In the genomic region with DNA sequence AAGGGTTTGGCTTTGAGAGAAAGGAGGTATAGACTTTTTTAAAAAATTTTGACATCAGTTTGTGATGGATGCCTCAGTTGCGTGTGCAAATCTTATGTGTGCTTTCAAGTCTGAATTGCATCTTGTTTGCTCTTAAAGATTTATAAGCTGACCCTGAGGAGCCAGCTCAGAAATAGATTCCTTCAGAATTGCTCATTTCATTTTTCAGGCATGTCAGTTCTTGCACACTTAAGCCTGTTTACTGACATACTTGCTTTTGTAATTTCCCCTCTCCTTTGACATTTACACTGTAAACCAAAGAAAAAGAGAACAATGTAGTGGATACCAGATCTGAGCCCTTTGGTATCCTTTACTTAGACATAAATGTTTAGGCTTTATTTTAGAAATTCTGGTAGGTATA, we compare ENCODE assay signal across 23 cellular contexts.
DNase-seq lines count a peak whose midpoint lies in the region; ATAC-seq and TF ChIP-seq lines count a peak whose summit lies in the region.
"Had no signal": no experiment of that assay in that cellular context is flagged by ENCODE, and none has a peak within 500 bp of the region (broad histone marks: within the 10 kb centered on the region; RNA-seq: fewer than 3 reads in every experiment).

No MANE protein-coding gene starts in this region.

- no peak overlapping the region for H3K4me3 Mint-ChIP-seq in GM23338
- H3K4me3 Mint-ChIP-seq: activated naive CD4-positive, alpha-beta T cell treated with anti-CD3 and anti-CD28 coated beads, Interleukin-2, amount 50 U/mL, for 24 hours; activated T-cell treated with anti-CD3 and anti-CD28 coated beads, Interleukin-2, amount 50 U/mL, for 4 hours; dendritic cell treated with granulocyte-macrophage colony-stimulating factor and Interleukin-4, amounts not matched to agents 40 ng/mL and 50 ng/mL, for 4 days; nephron; T-helper 17 cell had no signal

- H3K9me3 Mint-ChIP-seq in GM23338 = no peaks in the 10 kb centered on the region
- H3K9me3 Mint-ChIP-seq: activated naive CD4-positive, alpha-beta T cell treated with anti-CD3 and anti-CD28 coated beads, Interleukin-2, amount 50 U/mL, for 24 hours; activated T-cell treated with anti-CD3 and anti-CD28 coated beads, Interleukin-2, amount 50 U/mL, for 4 hours; dendritic cell treated with granulocyte-macrophage colony-stimulating factor and Interleukin-4, amounts not matched to agents 40 ng/mL and 50 ng/mL, for 4 days; IgD-negative memory B cell; nephron had no signal

- H3F3A ChIP-seq in GM23338 (replicated peaks; ENCODE audit: low read depth) = no peaks in the 10 kb centered on the region

- no peak overlapping the region for H3K4me2 ChIP-seq in GM23338

- H3K4me1 Mint-ChIP-seq in GM23338 = no peaks in the 10 kb centered on the region
- H3K4me1 Mint-ChIP-seq: activated naive CD4-positive, alpha-beta T cell treated with anti-CD3 and anti-CD28 coated beads, Interleukin-2, amount 50 U/mL, for 24 hours; T-helper 17 cell had no signal

- H3K27ac ChIP-seq in GM23338 (ENCODE audit: low read depth) = no peak overlapping the region
- H3K27ac ChIP-seq: body of pancreas, WERI-Rb-1 had no signal

- peaks cover 2% of the 10 kb centered on the region for H3K27me3 Mint-ChIP-seq in GM23338 (ENCODE audit: insufficient read depth, low read depth, poor library complexity)
- H3K27me3 Mint-ChIP-seq: progenitor cell of endocrine pancreas had no signal

- no peaks in the 10 kb centered on the region; the same call in 1 of the 2 replicates for H3K9me2 ChIP-seq in GM23338 (ENCODE audit: insufficient read depth)

- H4K20me1 ChIP-seq in GM23338 (replicated peaks; ENCODE audit: insufficient read depth) = no peaks in the 10 kb centered on the region

- DNase-seq in SIG-M5 treated with dmso at 0.1 percent for 504 hours (lab: John Stamatoyannopoulos, UW; ENCODE audit: unreplicated experiment) = peak; percentile 5
- no peak for DNase-seq in SIG-M5 (lab: John Stamatoyannopoulos, UW)
- peak; percentile 92 for DNase-seq in amniotic epithelial cell (ENCODE audit: low read depth)
- peak; percentile 18 for DNase-seq in fibroblast of the aortic adventitia (ENCODE audit: low read depth)
- no peak for DNase-seq in H7
- no peak for DNase-seq in GM23338 (ENCODE audit: low spot score)
- DNase-seq in stimulated activated CD4-positive, alpha-beta T cell treated with anti-CD3 and anti-CD28 coated beads, Interleukin-12 subunit alpha, Interleukin-12 subunit beta, amount 100 ng/mL, for 4 hours = no peak
- DNase-seq in islet precursor cell = no peak
- DNase-seq: 8988T; activated CD4-positive, alpha-beta T cell treated with anti-CD3 and anti-CD28 coated beads, Interleukin-2, amount 50 U/mL, for 48 hours; activated T-cell treated with anti-CD3 and anti-CD28 coated beads, Interleukin-2, amount 50 U/mL, for 4 hours; body of pancreas; kidney; mesendoderm; NCI-H1930; T-helper 17 cell; WERI-Rb-1 had no signal

- no peaks in the 10 kb centered on the region for H3K36me3 Mint-ChIP-seq in GM23338 (ENCODE audit: low read depth)
- H3K36me3 Mint-ChIP-seq: activated naive CD4-positive, alpha-beta T cell treated with anti-CD3 and anti-CD28 coated beads, Interleukin-2, amount 50 U/mL, for 24 hours; IgD-negative memory B cell had no signal

- H2AFZ ChIP-seq in GM23338 = no peak overlapping the region

- TF ChIP-seq CTCF in fibroblast of the aortic adventitia (IDR thresholded peaks at IDR 0.05; ENCODE audit: insufficient read depth, low read length) = no peak
- no peak for TF ChIP-seq CTCF in GM23338 (conservative IDR thresholded peaks at IDR 0.05; ENCODE audit: low read depth in 2 of 2)

- no peaks in the 10 kb centered on the region for H3K27me3 ChIP-seq in H7 (ENCODE audit: control insufficient read depth, insufficient read depth, low read length)
- H3K27me3 ChIP-seq in GM23338 (ENCODE audit: insufficient read depth) = no peaks in the 10 kb centered on the region
- H3K27me3 ChIP-seq: body of pancreas had no signal

- H3K79me2 ChIP-seq in GM23338 (replicated peaks; ENCODE audit: insufficient read depth) = no peaks in the 10 kb centered on the region

- no peaks in the 10 kb centered on the region for H3K4me1 ChIP-seq in GM23338 (ENCODE audit: insufficient read depth)
- H3K4me1 ChIP-seq: body of pancreas had no signal

- H3K27ac Mint-ChIP-seq in GM23338 = no peak overlapping the region
- H3K27ac Mint-ChIP-seq: activated naive CD4-positive, alpha-beta T cell treated with anti-CD3 and anti-CD28 coated beads, Interleukin-2, amount 50 U/mL, for 24 hours; dendritic cell treated with granulocyte-macrophage colony-stimulating factor and Interleukin-4, amounts not matched to agents 40 ng/mL and 50 ng/mL, for 4 days; IgD-negative memory B cell; nephron; progenitor cell of endocrine pancreas; T-helper 17 cell had no signal

- no peaks in the 10 kb centered on the region for H3K36me3 ChIP-seq in H7 (replicated peaks; ENCODE audit: control insufficient read depth, insufficient read depth, low read length)
- H3K36me3 ChIP-seq in GM23338 (ENCODE audit: insufficient read depth) = no peaks in the 10 kb centered on the region
- H3K36me3 ChIP-seq: WERI-Rb-1 had no signal

- ATAC-seq in GM23338 = no peak
- ATAC-seq: activated T-cell treated with anti-CD3 and anti-CD28 coated beads, Interleukin-2, amount 50 U/mL, for 4 hours; body of pancreas; Right ventricle myocardium inferior; T-helper 17 cell had no signal

- no peak overlapping the region for H3K4me3 ChIP-seq in fibroblast of the aortic adventitia (ENCODE audit: low read depth, low read length)
- no peak overlapping the region for H3K4me3 ChIP-seq in H7 (ENCODE audit: insufficient read depth, low read depth, low read length)
- no peak overlapping the region for H3K4me3 ChIP-seq in GM23338
- H3K4me3 ChIP-seq: body of pancreas had no signal

TF ChIP-seq in GM23338, 12 proteins besides CTCF, POLR2A, EP300 and RAD21 (continues in another document):
- TF ChIP-seq EZH2phosphoT487 (IDR thresholded peaks at IDR 0.05; ENCODE audit: unreplicated experiment) = no peak
- TF ChIP-seq, protein P1, sequence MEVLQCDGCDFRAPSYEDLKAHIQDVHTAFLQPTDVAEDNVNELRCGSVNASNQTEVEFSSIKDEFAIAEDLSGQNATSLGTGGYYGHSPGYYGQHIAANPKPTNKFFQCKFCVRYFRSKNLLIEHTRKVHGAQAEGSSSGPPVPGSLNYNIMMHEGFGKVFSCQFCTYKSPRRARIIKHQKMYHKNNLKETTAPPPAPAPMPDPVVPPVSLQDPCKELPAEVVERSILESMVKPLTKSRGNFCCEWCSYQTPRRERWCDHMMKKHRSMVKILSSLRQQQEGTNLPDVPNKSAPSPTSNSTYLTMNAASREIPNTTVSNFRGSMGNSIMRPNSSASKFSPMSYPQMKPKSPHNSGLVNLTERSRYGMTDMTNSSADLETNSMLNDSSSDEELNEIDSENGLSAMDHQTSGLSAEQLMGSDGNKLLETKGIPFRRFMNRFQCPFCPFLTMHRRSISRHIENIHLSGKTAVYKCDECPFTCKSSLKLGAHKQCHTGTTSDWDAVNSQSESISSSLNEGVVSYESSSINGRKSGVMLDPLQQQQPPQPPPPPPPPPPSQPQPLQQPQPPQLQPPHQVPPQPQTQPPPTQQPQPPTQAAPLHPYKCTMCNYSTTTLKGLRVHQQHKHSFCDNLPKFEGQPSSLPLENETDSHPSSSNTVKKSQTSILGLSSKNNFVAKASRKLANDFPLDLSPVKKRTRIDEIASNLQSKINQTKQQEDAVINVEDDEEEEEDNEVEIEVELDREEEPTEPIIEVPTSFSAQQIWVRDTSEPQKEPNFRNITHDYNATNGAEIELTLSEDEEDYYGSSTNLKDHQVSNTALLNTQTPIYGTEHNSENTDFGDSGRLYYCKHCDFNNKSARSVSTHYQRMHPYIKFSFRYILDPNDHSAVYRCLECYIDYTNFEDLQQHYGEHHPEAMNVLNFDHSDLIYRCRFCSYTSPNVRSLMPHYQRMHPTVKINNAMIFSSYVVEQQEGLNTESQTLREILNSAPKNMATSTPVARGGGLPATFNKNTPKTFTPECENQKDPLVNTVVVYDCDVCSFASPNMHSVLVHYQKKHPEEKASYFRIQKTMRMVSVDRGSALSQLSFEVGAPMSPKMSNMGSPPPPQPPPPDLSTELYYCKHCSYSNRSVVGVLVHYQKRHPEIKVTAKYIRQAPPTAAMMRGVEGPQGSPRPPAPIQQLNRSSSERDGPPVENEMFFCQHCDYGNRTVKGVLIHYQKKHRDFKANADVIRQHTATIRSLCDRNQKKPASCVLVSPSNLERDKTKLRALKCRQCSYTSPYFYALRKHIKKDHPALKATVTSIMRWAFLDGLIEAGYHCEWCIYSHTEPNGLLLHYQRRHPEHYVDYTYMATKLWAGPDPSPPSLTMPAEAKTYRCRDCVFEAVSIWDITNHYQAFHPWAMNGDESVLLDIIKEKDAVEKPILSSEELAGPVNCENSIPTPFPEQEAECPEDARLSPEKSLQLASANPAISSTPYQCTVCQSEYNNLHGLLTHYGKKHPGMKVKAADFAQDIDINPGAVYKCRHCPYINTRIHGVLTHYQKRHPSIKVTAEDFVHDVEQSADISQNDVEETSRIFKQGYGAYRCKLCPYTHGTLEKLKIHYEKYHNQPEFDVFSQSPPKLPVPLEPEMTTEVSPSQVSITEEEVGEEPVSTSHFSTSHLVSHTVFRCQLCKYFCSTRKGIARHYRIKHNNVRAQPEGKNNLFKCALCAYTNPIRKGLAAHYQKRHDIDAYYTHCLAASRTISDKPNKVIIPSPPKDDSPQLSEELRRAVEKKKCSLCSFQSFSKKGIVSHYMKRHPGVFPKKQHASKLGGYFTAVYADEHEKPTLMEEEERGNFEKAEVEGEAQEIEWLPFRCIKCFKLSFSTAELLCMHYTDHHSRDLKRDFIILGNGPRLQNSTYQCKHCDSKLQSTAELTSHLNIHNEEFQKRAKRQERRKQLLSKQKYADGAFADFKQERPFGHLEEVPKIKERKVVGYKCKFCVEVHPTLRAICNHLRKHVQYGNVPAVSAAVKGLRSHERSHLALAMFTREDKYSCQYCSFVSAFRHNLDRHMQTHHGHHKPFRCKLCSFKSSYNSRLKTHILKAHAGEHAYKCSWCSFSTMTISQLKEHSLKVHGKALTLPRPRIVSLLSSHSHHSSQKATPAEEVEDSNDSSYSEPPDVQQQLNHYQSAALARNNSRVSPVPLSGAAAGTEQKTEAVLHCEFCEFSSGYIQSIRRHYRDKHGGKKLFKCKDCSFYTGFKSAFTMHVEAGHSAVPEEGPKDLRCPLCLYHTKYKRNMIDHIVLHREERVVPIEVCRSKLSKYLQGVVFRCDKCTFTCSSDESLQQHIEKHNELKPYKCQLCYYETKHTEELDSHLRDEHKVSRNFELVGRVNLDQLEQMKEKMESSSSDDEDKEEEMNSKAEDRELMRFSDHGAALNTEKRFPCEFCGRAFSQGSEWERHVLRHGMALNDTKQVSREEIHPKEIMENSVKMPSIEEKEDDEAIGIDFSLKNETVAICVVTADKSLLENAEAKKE (CRISPR knock-in tag; IDR thresholded peaks at IDR 0.05) = no peak
- no peak for TF ChIP-seq NANOG (IDR thresholded peaks at IDR 0.05; ENCODE audit: borderline replicate concordance)

Comparison
In these comparisons a context has a peak if more than half of its experiments do, and no peak if none do; other contexts are left out.
1. DNase-seq: peak in SIG-M5 treated with dmso at 0.1 percent for 504 hours (single experiment), amniotic epithelial cell (single experiment) and fibroblast of the aortic adventitia (single experiment); none in SIG-M5 (single experiment), H7 (single experiment), GM23338 (single experiment), stimulated activated CD4-positive, alpha-beta T cell treated with anti-CD3 and anti-CD28 coated beads, Interleukin-12 subunit alpha, Interleukin-12 subunit beta, amount 100 ng/mL, for 4 hours (single experiment) and islet precursor cell (single experiment).